In genomic region chr3:52198643-52199608, GRCh38 we compare ENCODE assay signal across 6 cellular contexts. TPM values are rescaled to one million over a fixed set of nuclear protein-coding genes. Genes with fewer than 3 reads are reported as not detected.
DNase-seq lines count a peak whose midpoint lies in the region; ATAC-seq and TF ChIP-seq lines count a peak whose summit lies in the region.

No MANE protein-coding gene starts in this region.

- no peaks in the 10 kb centered on the region for H3K36me3 ChIP-seq in testis (ENCODE audit: low read depth, missing control alignments)

- H3K27ac ChIP-seq in testis = peak overlapping the region; percentile 40 to 82

- no peaks in the 10 kb centered on the region for H3K27me3 ChIP-seq in testis

- ATAC-seq in GM18498 (IDR thresholded peaks at IDR 0.05; ENCODE audit: unreplicated experiment) = no peak

- peak; percentile 58 for DNase-seq in activated CD4-positive, alpha-beta T cell treated with anti-CD3 and anti-CD28 coated beads, Interleukin-2, amount 10 ng/mL, durations not matched to agents 24 days and 14 days
- DNase-seq in activated CD4-positive, alpha-beta T cell treated with anti-CD3 and anti-CD28 coated beads for 1 hour = no peak
- no peak for DNase-seq in fibroblast of pulmonary artery (ENCODE audit: low read depth)
- DNase-seq in testis = no peak
- DNase-seq in NCI-H2196 treated with DMSO at 0.1 percent for 48 hours (lab: John Stamatoyannopoulos, UW; ENCODE audit: unreplicated experiment) = no peak

- WGBS in testis, 2 donors = 32 to 40% methylated on average over 14 of the region's 14 CpGs

- TF ChIP-seq CTCF in fibroblast of pulmonary artery (IDR thresholded peaks at IDR 0.05; ENCODE audit: low read length, missing control alignments) (no peak), testis (IDR thresholded peaks at IDR 0.05) (no peak)

- no peaks in the 10 kb centered on the region for H3K9me3 Mint-ChIP-seq in activated CD4-positive, alpha-beta T cell treated with anti-CD3 and anti-CD28 coated beads, Interleukin-2, amount 10 ng/mL, durations not matched to agents 24 days and 14 days

- no peaks in the 10 kb centered on the region for H3K9me3 ChIP-seq in testis

- H3K4me3 ChIP-seq in fibroblast of pulmonary artery (replicated peaks; ENCODE audit: low read depth, low read length) = peak overlapping the region; percentile 90
- peak overlapping the region; percentile 82 to 85 for H3K4me3 ChIP-seq in testis

- TF ChIP-seq POLR2A in testis (IDR thresholded peaks at IDR 0.05) = no peak

- peak overlapping the region; percentile 89 for H3K27ac Mint-ChIP-seq in activated CD4-positive, alpha-beta T cell treated with anti-CD3 and anti-CD28 coated beads, Interleukin-2, amount 10 ng/mL, durations not matched to agents 24 days and 14 days

- peaks cover 57% of the 10 kb centered on the region for H3K4me1 Mint-ChIP-seq in activated CD4-positive, alpha-beta T cell treated with anti-CD3 and anti-CD28 coated beads, Interleukin-2, amount 10 ng/mL, durations not matched to agents 24 days and 14 days

- H3K27me3 Mint-ChIP-seq in activated CD4-positive, alpha-beta T cell treated with anti-CD3 and anti-CD28 coated beads, Interleukin-2, amount 10 ng/mL, durations not matched to agents 24 days and 14 days = no peaks in the 10 kb centered on the region

- peaks cover 45% of the 10 kb centered on the region for H3K4me1 ChIP-seq in testis

- intact Hi-C loops in activated CD4-positive, alpha-beta T cell treated with anti-CD3 and anti-CD28 coated beads, Interleukin-2, amount 10 ng/mL, durations not matched to agents 24 days and 14 days (cut with micrococcal nuclease) = loop anchor here (1.0 to 10.0 kb wide), 4 partner anchors 45 to 336 kb away; partner anchors contain the start of genes DUSP7, NT5DC2, POC1A and RPL29
- intact Hi-C loops in testis (cut with DNase I; ENCODE audit: low total_unique reads) = no loop called here

- H3K4me3 Mint-ChIP-seq in activated CD4-positive, alpha-beta T cell treated with anti-CD3 and anti-CD28 coated beads, Interleukin-2, amount 10 ng/mL, durations not matched to agents 24 days and 14 days = peak overlapping the region; percentile 100

- H3K36me3 Mint-ChIP-seq in activated CD4-positive, alpha-beta T cell treated with anti-CD3 and anti-CD28 coated beads, Interleukin-2, amount 10 ng/mL, durations not matched to agents 24 days and 14 days (ENCODE audit: low read depth) = peaks cover 45% of the 10 kb centered on the region

RNA-seq across cellular contexts. Expression of gene ALAS1, which starts 1.0 kb away (rescaled TPM):
- total RNA-seq in activated CD4-positive, alpha-beta T cell treated with anti-CD3 and anti-CD28 coated beads, Interleukin-2, amount 10 ng/mL, durations not matched to agents 24 days and 14 days = 115 and 118 TPM in 2 replicates
- total RNA-seq in testis = 10 to 100 TPM; 49.9 to 51.4 TPM
- 54.2 TPM for polyA plus RNA-seq in testis (ENCODE audit: insufficient read depth, low read depth, low replicate concordance)

RNA-seq across cellular contexts. Expression of gene TLR9, which starts 26.5 kb away (rescaled TPM):
- total RNA-seq in activated CD4-positive, alpha-beta T cell treated with anti-CD3 and anti-CD28 coated beads, Interleukin-2, amount 10 ng/mL, durations not matched to agents 24 days and 14 days = 0.17 and 0.42 TPM in 2 replicates
- total RNA-seq in testis = under 1 TPM; 0.08 to 0.25 TPM
- 0.20 TPM for polyA plus RNA-seq in testis (ENCODE audit: insufficient read depth, low read depth, low replicate concordance)

RNA-seq across cellular contexts. Expression of gene TWF2, which starts 40.0 kb away (rescaled TPM):
- 80.3 and 87.0 TPM in 2 replicates for total RNA-seq in activated CD4-positive, alpha-beta T cell treated with anti-CD3 and anti-CD28 coated beads, Interleukin-2, amount 10 ng/mL, durations not matched to agents 24 days and 14 days
- total RNA-seq in testis = 10 to 100 TPM; 36.5 to 58.1 TPM
- 30.0 TPM for polyA plus RNA-seq in testis (ENCODE audit: insufficient read depth, low read depth, low replicate concordance)

RNA-seq across cellular contexts. Expression of gene POC1A, which starts 44.7 kb away (rescaled TPM):
- total RNA-seq in activated CD4-positive, alpha-beta T cell treated with anti-CD3 and anti-CD28 coated beads, Interleukin-2, amount 10 ng/mL, durations not matched to agents 24 days and 14 days = 23.2 and 24.1 TPM in 2 replicates
- total RNA-seq in testis = 10 to 100 TPM; 16.7 to 21.7 TPM
- 36.1 TPM for polyA plus RNA-seq in testis (ENCODE audit: insufficient read depth, low read depth, low replicate concordance)

RNA-seq across cellular contexts. Expression of gene PPM1M, which starts 46.6 kb away (rescaled TPM):
- 48.3 and 49.2 TPM in 2 replicates for total RNA-seq in activated CD4-positive, alpha-beta T cell treated with anti-CD3 and anti-CD28 coated beads, Interleukin-2, amount 10 ng/mL, durations not matched to agents 24 days and 14 days
- 10 to 100 TPM; 12.9 to 15.2 TPM for total RNA-seq in testis
- polyA plus RNA-seq in testis (ENCODE audit: insufficient read depth, low read depth, low replicate concordance) = 22.2 TPM
